Comparison of ENCODE assay signal across 13 cellular contexts in genomic region chr10:68981074-68981473, GRCh38. TPM values are rescaled to one million over a fixed set of nuclear protein-coding genes. Genes with fewer than 3 reads are reported as not detected.
DNase-seq lines count a peak whose midpoint lies in the region; ATAC-seq, FAIRE-seq and TF ChIP-seq lines count a peak whose summit lies in the region.
"Had no signal": no experiment of that assay in that cellular context is flagged by ENCODE, and none has a peak within 500 bp of the region (broad histone marks: within the 10 kb centered on the region; RNA-seq: fewer than 3 reads in every experiment).

No MANE protein-coding gene starts in this region.

- no peak overlapping the region for H3K4me3 ChIP-seq in A673 (ENCODE audit: low read depth, low read length, poor library complexity, severe bottlenecking)
- no peak overlapping the region for H3K4me3 ChIP-seq in PC-3 (ENCODE audit: low read length)
- H3K4me3 ChIP-seq in epithelial cell of proximal tubule (ENCODE audit: low read depth, low read length): no peak overlapping the region
- H3K4me3 ChIP-seq in SJCRH30: no peak overlapping the region

- CTCF ChIA-PET in A673 (lab: Charles Lee): interaction anchor here (0.7 to 1.0 kb wide), 2 partner anchors 21 to 412 kb away, joined by 3 to 4 read pairs; no protein-coding TSS in a partner anchor
- CTCF ChIA-PET in PC-3 (lab: Charles Lee): interaction anchor here (0.6 to 1.0 kb wide), 2 partner anchors 11 to 86 kb away, joined by 3 read pairs; no protein-coding TSS in a partner anchor

- peak; percentile 27 for DNase-seq in A673 (ENCODE audit: low spot score)
- peak; percentile 46 for DNase-seq in PC-3
- no peak for DNase-seq in epithelial cell of proximal tubule (ENCODE audit: low read depth)
- no peak for DNase-seq in SKM-1 (lab: John Stamatoyannopoulos, UW; ENCODE audit: unreplicated experiment)
- no peak for DNase-seq in NCI-H1105 treated with DMSO at 0.1 percent for 48 hours (lab: John Stamatoyannopoulos, UW)
- no peak for DNase-seq in SJCRH30
- DNase-seq: activated CD8-positive, alpha-beta memory T cell treated with anti-CD3 and anti-CD28 coated beads, Interleukin-2, amount 50 U/mL, for 48 hours; Calu3; glutamatergic neuron; NCI-H2171 treated with DMSO at 0.1 percent for 48 hours had no signal

- intact Hi-C loops in A673 (cut with micrococcal nuclease; ENCODE audit: unreplicated experiment): loop anchor here (10.0 kb wide), 1 partner anchor 434 kb away; the partner anchor contains the start of gene TACR2
- intact Hi-C loops in PC-3 (cut with micrococcal nuclease): no loop called here

- H3K9me3 ChIP-seq in A673 (ENCODE audit: low read depth, low read length, poor library complexity, severe bottlenecking) (no peaks in the 10 kb centered on the region), PC-3 (ENCODE audit: low read length) (no peaks in the 10 kb centered on the region), SJCRH30 (replicated peaks) (no peaks in the 10 kb centered on the region)

- H3K36me3 ChIP-seq in A673 (ENCODE audit: insufficient read depth, low read length, poor library complexity, severe bottlenecking) (peaks cover 89% of the 10 kb centered on the region), PC-3 (ENCODE audit: low read depth, low read length) (peaks cover 89% of the 10 kb centered on the region), SJCRH30 (peaks cover 58% of the 10 kb centered on the region)

- peaks cover 15% of the 10 kb centered on the region for H3F3A ChIP-seq in PC-3 (ENCODE audit: low read length, unreplicated experiment)

- POLR2A ChIA-PET in A673 (lab: Charles Lee; ENCODE audit: low non-redundant PET): no interaction called here
- POLR2A ChIA-PET in PC-3 (lab: Charles Lee; ENCODE audit: unreplicated experiment): interaction anchor here (0.5 to 0.7 kb wide), 4 partner anchors 25 to 584 kb away, joined by 3 to 7 read pairs (median 3); partner anchors contain the start of gene DDX21

- H3K4me1 ChIP-seq in A673 (ENCODE audit: insufficient read depth, low read length, poor library complexity, severe bottlenecking): no peaks in the 10 kb centered on the region
- H3K4me1 ChIP-seq in PC-3 (ENCODE audit: insufficient read depth, low read length): no peaks in the 10 kb centered on the region
- no peaks in the 10 kb centered on the region for H3K4me1 ChIP-seq in SJCRH30

- H3K79me2 ChIP-seq in PC-3 (ENCODE audit: low read length): peaks cover 16% of the 10 kb centered on the region; the same call in 1 of the 2 replicates

- H3K9me2 ChIP-seq in PC-3 (replicated peaks; ENCODE audit: low read length): no peaks in the 10 kb centered on the region

- H3K27ac ChIP-seq in A673 (ENCODE audit: low read depth, low read length, poor library complexity, severe bottlenecking): no peak overlapping the region
- no peak overlapping the region for H3K27ac ChIP-seq in PC-3 (ENCODE audit: low read length)
- no peak overlapping the region for H3K27ac ChIP-seq in SJCRH30
- H3K27ac ChIP-seq: HL-60 had no signal

- TF ChIP-seq CTCF in A673 (conservative IDR thresholded peaks at IDR 0.05; ENCODE audit: low read depth, low read length): peak; percentile 33; the same call in 1 of the 2 replicates
- TF ChIP-seq CTCF in PC-3 (conservative IDR thresholded peaks at IDR 0.05; ENCODE audit: low read depth, low read length): peak; percentile 65
- peak; percentile 45 for TF ChIP-seq CTCF in epithelial cell of proximal tubule (conservative IDR thresholded peaks at IDR 0.05; ENCODE audit: low read depth, low read length)

- peak; percentile 75 for FAIRE-seq in G401.6 (lab: Jason Lieb, UNC)

- H2AFZ ChIP-seq in PC-3 (ENCODE audit: low read length): no peak overlapping the region

- ATAC-seq in PC-3 (peak; percentile 90), HG03565 (IDR thresholded peaks at IDR 0.05; ENCODE audit: unreplicated experiment) (no peak)

- H3K4me2 ChIP-seq in PC-3 (ENCODE audit: low read length): no peak overlapping the region

- no peak overlapping the region for H3K9ac ChIP-seq in PC-3 (ENCODE audit: low read length)

- peaks cover 16% of the 10 kb centered on the region; the same call in 1 of the 2 replicates for H4K20me1 ChIP-seq in PC-3 (ENCODE audit: low read length)

- no TSS peak for BruUV-seq in A673 (replicated peaks; lab: Mats Ljungman, UMichigan)
- BruUV-seq in PC-3 (replicated peaks; lab: Mats Ljungman, UMichigan): no TSS peak

- no peaks in the 10 kb centered on the region for H3K27me3 ChIP-seq in A673 (replicated peaks; ENCODE audit: insufficient read depth, low read depth, low read length, poor library complexity)
- no peaks in the 10 kb centered on the region for H3K27me3 ChIP-seq in PC-3 (ENCODE audit: low read length)
- H3K27me3 ChIP-seq in SJCRH30: no peaks in the 10 kb centered on the region

RNA-seq across cellular contexts. Expression of gene KIFBP, which starts 7.5 kb away (rescaled TPM):
- total RNA-seq in A673 (2021) (40.5 and 42.8 TPM in 2 replicates), PC-3 (2014; rRNA removed) (65.9 and 72.9 TPM in 2 replicates), epithelial cell of proximal tubule (51.4 and 69.2 TPM in 2 replicates)
- 18.0 and 21.9 TPM in 2 replicates for total RNA-seq in SJCRH30 (2014; rRNA removed; shearing (Covaris generic))

RNA-seq across cellular contexts. Expression of gene DDX21, which starts 25.1 kb away (rescaled TPM):
- total RNA-seq in A673 (2021): 154 and 188 TPM in 2 replicates
- 159 and 169 TPM in 2 replicates for total RNA-seq in PC-3 (2014; rRNA removed)
- total RNA-seq in epithelial cell of proximal tubule: 84.9 and 149 TPM in 2 replicates
- 91.2 and 96.9 TPM in 2 replicates for total RNA-seq in SJCRH30 (2014; rRNA removed; shearing (Covaris generic))

Comparison
In these comparisons a context has a peak if more than half of its experiments do, and no peak if none do; other contexts are left out.
1. DNase-seq: peak in A673 (single experiment) and PC-3 (single experiment); none in epithelial cell of proximal tubule (single experiment), SKM-1 (single experiment), NCI-H1105 treated with DMSO at 0.1 percent for 48 hours (single experiment) and SJCRH30 (0 of 2).
2. Peak in every context shown above with its lines, with median percentiles within 50 percentile points of each other: CTCF ChIP-seq.